1 cellular context compared by ENCODE assay signal in genomic region chr21:41439245-41439644, GRCh38.
TF ChIP-seq lines count a peak whose summit lies in the region.

No MANE protein-coding gene starts in this region.

TF ChIP-seq in GM12878, 131 proteins besides CTCF, POLR2A, EP300 and RAD21 (continued from another document):
- no peak for TF ChIP-seq ZBTB11 (CRISPR knock-in tag; IDR thresholded peaks at IDR 0.05)
- TF ChIP-seq CHD1 (IDR thresholded peaks at IDR 0.05; ENCODE audit: low read depth, low read length), result no peak
- TF ChIP-seq KAT2A (conservative IDR thresholded peaks at IDR 0.05; ENCODE audit: control insufficient read depth, low read depth, low read length), result no peak
